9 cellular contexts compared by ENCODE assay signal in genomic region chr21:45405819-45406762, GRCh38. TPM values are rescaled to one million over a fixed set of nuclear protein-coding genes. Genes with fewer than 3 reads are reported as not detected.
A peak's percentile ranks its signal among the peaks of the same experiment; 100 is the strongest.
DNase-seq lines count a peak whose midpoint lies in the region; FAIRE-seq and TF ChIP-seq lines count a peak whose summit lies in the region.
"Had no signal": no experiment of that assay in that cellular context is flagged by ENCODE, and none has a peak within 500 bp of the region (broad histone marks: within the 10 kb centered on the region; RNA-seq: fewer than 3 reads in every experiment).

No MANE protein-coding gene starts in this region.

- H3K9me3 Mint-ChIP-seq in CD8-positive, alpha-beta memory T cell = peaks cover 0 to 9% (median 6%) of the 10 kb centered on the region in 5 donors

- no peak overlapping the region for H3K4me3 ChIP-seq in CD8-positive, alpha-beta memory T cell (ENCODE audit: low read length)
- H3K4me3 ChIP-seq in SJSA1 (peak overlapping the region; percentile 58), esophagus muscularis mucosa (peak overlapping the region; percentile 66 to 81 (median 66)), osteoblast (ENCODE audit: insufficient read depth, low read length) (peak overlapping the region; percentile 60)

- no peak for TF ChIP-seq EP300 in esophagus muscularis mucosa (IDR thresholded peaks at IDR 0.05)

- H3K27ac Mint-ChIP-seq in CD8-positive, alpha-beta memory T cell = no peak overlapping the region

- peak overlapping the region; percentile 53 for H3K4me2 ChIP-seq in osteoblast (ENCODE audit: insufficient read depth, low read length)

- peak overlapping the region in 6 of 7 donors; percentile 10 to 56 (median 34) for H3K4me3 Mint-ChIP-seq in CD8-positive, alpha-beta memory T cell

- POLR2A ChIA-PET in CD8-positive, alpha-beta memory T cell (lab: Charles Lee) = no interaction called here

- H3K27ac ChIP-seq in CD8-positive, alpha-beta memory T cell (ENCODE audit: low read depth, low read length) = peak overlapping the region; percentile 47
- H3K27ac ChIP-seq in SJSA1 (no peak overlapping the region), esophagus muscularis mucosa (replicated peaks in 1 of 4) (peak overlapping the region; percentile 76 to 89 (median 84)), osteoblast (ENCODE audit: low read depth, low read length) (no peak overlapping the region)
- H3K27ac ChIP-seq: HL-60 had no signal

- H3K4me1 Mint-ChIP-seq in CD8-positive, alpha-beta memory T cell = peaks cover 9 to 19% (median 12%) of the 10 kb centered on the region in 3 donors

- TF ChIP-seq CTCF in esophagus muscularis mucosa (IDR thresholded peaks at IDR 0.05) (no peak), osteoblast (IDR thresholded peaks at IDR 0.05; ENCODE audit: extremely low read depth, low read depth, low read length) (no peak)

- TF ChIP-seq POLR2A in esophagus muscularis mucosa (IDR thresholded peaks at IDR 0.05; ENCODE audit: low read depth) (no peak), GM12892 (IDR thresholded peaks at IDR 0.05; ENCODE audit: low read depth, low read length) (no peak)

- H4K20me1 ChIP-seq in osteoblast (ENCODE audit: insufficient read depth, low read length) = no peaks in the 10 kb centered on the region

- H3K36me3 Mint-ChIP-seq in CD8-positive, alpha-beta memory T cell = peaks cover 0 to 12% (median 4%) of the 10 kb centered on the region in 3 donors

- H3K36me3 ChIP-seq in CD8-positive, alpha-beta memory T cell (ENCODE audit: insufficient read depth, low read length) = no peaks in the 10 kb centered on the region
- H3K36me3 ChIP-seq in SJSA1 (peaks cover 7% of the 10 kb centered on the region; the same call in 1 of the 2 replicates), esophagus muscularis mucosa (no peaks in the 10 kb centered on the region), osteoblast (ENCODE audit: insufficient read depth, low read length) (no peaks in the 10 kb centered on the region)

- peaks cover 19% of the 10 kb centered on the region for H3K27me3 ChIP-seq in CD8-positive, alpha-beta memory T cell (ENCODE audit: insufficient read depth, low read length, poor library complexity, severe bottlenecking)
- H3K27me3 ChIP-seq in SJSA1 (replicated peaks) = peaks cover 4% of the 10 kb centered on the region; the same call in 1 of the 2 replicates
- peaks cover 0 to 11% (median 0%) of the 10 kb centered on the region in 4 donors for H3K27me3 ChIP-seq in esophagus muscularis mucosa
- H3K27me3 ChIP-seq in osteoblast (ENCODE audit: insufficient read depth, low read length) = peaks cover 27% of the 10 kb centered on the region

- H3K27me3 Mint-ChIP-seq in CD8-positive, alpha-beta memory T cell = peaks cover 36 to 69% of the 10 kb centered on the region in 2 donors

- WGBS in esophagus muscularis mucosa = 48% methylated on average over 30 of the region's 83 CpGs

- H3K4me1 ChIP-seq in CD8-positive, alpha-beta memory T cell (ENCODE audit: insufficient read depth, low read length) = peaks cover 4% of the 10 kb centered on the region
- peaks cover 17% of the 10 kb centered on the region for H3K4me1 ChIP-seq in SJSA1 (replicated peaks)
- peaks cover 41 to 74% (median 67%) of the 10 kb centered on the region in 4 donors for H3K4me1 ChIP-seq in esophagus muscularis mucosa
- no peaks in the 10 kb centered on the region for H3K4me1 ChIP-seq in osteoblast (ENCODE audit: insufficient read depth, low read length)

- no peaks in the 10 kb centered on the region for H3K9me3 ChIP-seq in CD8-positive, alpha-beta memory T cell (ENCODE audit: low read length)
- H3K9me3 ChIP-seq in SJSA1 (replicated peaks) (peaks cover 12% of the 10 kb centered on the region), esophagus muscularis mucosa (peaks cover 0 to 9% (median 2%) of the 10 kb centered on the region in 4 donors), osteoblast (ENCODE audit: low read depth, low read length) (peaks cover 2% of the 10 kb centered on the region)

- no peak for FAIRE-seq in GM12892 (lab: Jason Lieb, UNC)

- DNase-seq in CD8-positive, alpha-beta memory T cell = peak in 1 of 5 donors; percentile 14
- DNase-seq in SJSA1 (ENCODE audit: low read depth in 1 of 2, low spot score in 2 of 2) (no peak), esophagus muscularis mucosa (ENCODE audit: extremely low spot score) (no peak), osteoblast (ENCODE audit: insufficient read length, low spot score, missing footprints) (peak; percentile 86), NCI-H2196 treated with DMSO at 0.1 percent for 48 hours (lab: John Stamatoyannopoulos, UW; ENCODE audit: unreplicated experiment) (no peak), NOMO-1 treated with DMSO at 0.1 percent for 48 hours (lab: John Stamatoyannopoulos, UW; ENCODE audit: unreplicated experiment) (no peak), GM12892 (ENCODE audit: insufficient read length) (no peak), NCI-H2081 treated with DMSO at 0.1 percent for 48 hours (lab: John Stamatoyannopoulos, UW) (no peak)

- intact Hi-C loops in esophagus muscularis mucosa (cut with DNase I) = no loop called here

- no peak overlapping the region for H2AFZ ChIP-seq in osteoblast (ENCODE audit: low read length)

- no peaks in the 10 kb centered on the region for H3K79me2 ChIP-seq in osteoblast (ENCODE audit: insufficient read depth, low read length)

- CTCF ChIA-PET in CD8-positive, alpha-beta memory T cell (lab: Charles Lee) = no interaction called here

RNA-seq across cellular contexts. Expression of gene COL18A1, which starts 1.1 kb away (rescaled TPM):
- total RNA-seq in CD8-positive, alpha-beta memory T cell = 1 to 10 TPM; 1.9 to 2.2 TPM
- 4.7 TPM for polyA plus RNA-seq in CD8-positive, alpha-beta memory T cell
- 55.9 TPM in 2 replicates for total RNA-seq in SJSA1 (2014; rRNA removed; shearing (Covaris generic))
- total RNA-seq in esophagus muscularis mucosa (100 to 1,000 TPM in 3 of 4 donors, 10 to 100 TPM in 1; 97.7 to 173 (median 110) TPM), osteoblast (8.3 and 8.8 TPM in 2 replicates)
- polyA plus RNA-seq in GM12892 (2012; ENCODE audit: missing spikeins) = 0.68 TPM

Comparison
In these comparisons a context has a peak if more than half of its experiments do, and no peak if none do; other contexts are left out.
1. H3K27ac ChIP-seq: peak in CD8-positive, alpha-beta memory T cell (single experiment) and esophagus muscularis mucosa (4 of 4); none in SJSA1 (single experiment) and osteoblast (single experiment).